In genomic region chr11:88341852-88342251, GRCh38 we compare ENCODE assay signal across 26 cellular contexts. TPM values are rescaled to one million over a fixed set of nuclear protein-coding genes. Genes with fewer than 3 reads are reported as not detected.
A peak's percentile ranks its signal among the peaks of the same experiment; 100 is the strongest.
DNase-seq lines count a peak whose midpoint lies in the region; ATAC-seq and TF ChIP-seq lines count a peak whose summit lies in the region.
"Had no signal": no experiment of that assay in that cellular context is flagged by ENCODE, and none has a peak within 500 bp of the region (broad histone marks: within the 10 kb centered on the region; RNA-seq: fewer than 3 reads in every experiment).

No MANE protein-coding gene starts in this region.

- no peaks in the 10 kb centered on the region for H3K27me3 Mint-ChIP-seq in activated CD8-positive, alpha-beta T cell treated with anti-CD3 and anti-CD28 coated beads for 36 hours
- H3K27me3 Mint-ChIP-seq in stimulated activated naive B cell treated with anti-CD40 and anti-IgM and Interleukin-4, amounts not matched to agents 10 μg/mL and 1 μg/mL and 100 μg/mL, for 72 hours = no peaks in the 10 kb centered on the region
- H3K27me3 Mint-ChIP-seq: dendritic cell treated with granulocyte-macrophage colony-stimulating factor and Interleukin-4, amounts not matched to agents 40 ng/mL and 50 ng/mL, for 4 days; stimulated activated memory B cell treated with anti-CD40 and anti-IgM and Interleukin-4, amounts not matched to agents 10 μg/mL and 1 μg/mL and 100 μg/mL, for 72 hours had no signal

- H3K4me2 ChIP-seq in DOHH2 (ENCODE audit: low read length) = no peak overlapping the region
- H3K4me2 ChIP-seq: PC-9 had no signal

- DNase-seq in GM13976 (ENCODE audit: low spot score) (no peak), islet precursor cell (peak; percentile 58), psoas muscle (no peak), left colon (no peak)
- DNase-seq in activated CD8-positive, alpha-beta T cell treated with anti-CD3 and anti-CD28 coated beads for 36 hours = peak; percentile 22
- DNase-seq in stimulated activated naive B cell treated with anti-CD40 and anti-IgM and Interleukin-4, amounts not matched to agents 10 μg/mL and 1 μg/mL and 100 μg/mL, for 72 hours = no peak
- DNase-seq: activated CD4-positive, alpha-beta T cell treated with anti-CD3 and anti-CD28 coated beads, Interleukin-2, amount 50 U/mL, for 1 hour; activated T-cell treated with anti-CD3 and anti-CD28 coated beads for 4 hours; DMS79 treated with DMSO at 0.1 percent for 48 hours; foreskin melanocyte; hippocampal formation; KBM-7; NCI-H1694 treated with DMSO at 0.1 percent for 48 hours; NCI-H748 treated with DMSO at 0.1 percent for 48 hours; posterior cingulate gyrus; stimulated activated CD4-positive, alpha-beta T cell treated with anti-CD3 and anti-CD28 coated beads, Interleukin-1b, Interleukin-23, amount 100 ng/mL, for 48 hours; T-helper 2 cell had no signal

- CTCF ChIA-PET in activated CD8-positive, alpha-beta T cell treated with anti-CD3 and anti-CD28 coated beads for 36 hours (lab: Charles Lee) = interaction anchor here (3.0 kb wide), 1 partner anchor 12 kb away, joined by 10 read pairs; no protein-coding TSS in a partner anchor

- WGBS in psoas muscle, 3 donors = 65 to 85% (median 72%) methylated on average over 4 of the region's 4 CpGs

- H3K27me3 ChIP-seq in DOHH2 (ENCODE audit: control insufficient read depth, low read length) = no peaks in the 10 kb centered on the region
- H3K27me3 ChIP-seq in psoas muscle (ENCODE audit: insufficient read depth in 3 of 3, low read length in 2 of 3) = no peaks in the 10 kb centered on the region
- H3K27me3 ChIP-seq: breast epithelium, SJSA1 had no signal

- H4K20me1 ChIP-seq in DOHH2 (ENCODE audit: control insufficient read depth, insufficient read depth, low read depth, low read length) = no peaks in the 10 kb centered on the region

- 0 out of 2 replicates have a peak, but pooled peaks cover 3% of the 10 kb centered on the region for H3F3A ChIP-seq in DOHH2 (ENCODE audit: control insufficient read depth, insufficient read depth)

- H3K27ac Mint-ChIP-seq in activated CD8-positive, alpha-beta T cell treated with anti-CD3 and anti-CD28 coated beads for 36 hours = no peak overlapping the region
- H3K27ac Mint-ChIP-seq in stimulated activated naive B cell treated with anti-CD40 and anti-IgM and Interleukin-4, amounts not matched to agents 10 μg/mL and 1 μg/mL and 100 μg/mL, for 72 hours = no peak overlapping the region
- H3K27ac Mint-ChIP-seq: CD14-positive monocyte; stimulated activated memory B cell treated with anti-CD40 and anti-IgM and Interleukin-4, amounts not matched to agents 10 μg/mL and 1 μg/mL and 100 μg/mL, for 72 hours had no signal

- H3K36me3 ChIP-seq in DOHH2 (ENCODE audit: control insufficient read depth, low read length) (no peaks in the 10 kb centered on the region), psoas muscle (ENCODE audit: insufficient read depth in 1 of 2, low read depth in 1 of 2) (no peaks in the 10 kb centered on the region)
- H3K36me3 ChIP-seq: breast epithelium, SJSA1, thoracic aorta had no signal

- intact Hi-C loops in activated CD8-positive, alpha-beta T cell treated with anti-CD3 and anti-CD28 coated beads for 36 hours (cut with micrococcal nuclease) = no loop called here
- intact Hi-C loops in psoas muscle (cut with DNase I) (no loop called here), left colon (cut with DNase I, micrococcal nuclease) (no loop called here)

- H3K36me3 Mint-ChIP-seq in activated CD8-positive, alpha-beta T cell treated with anti-CD3 and anti-CD28 coated beads for 36 hours (ENCODE audit: low read depth) = peaks cover 3% of the 10 kb centered on the region
- no peaks in the 10 kb centered on the region for H3K36me3 Mint-ChIP-seq in stimulated activated naive B cell treated with anti-CD40 and anti-IgM and Interleukin-4, amounts not matched to agents 10 μg/mL and 1 μg/mL and 100 μg/mL, for 72 hours

- no peak for ATAC-seq in activated CD8-positive, alpha-beta T cell treated with anti-CD3 and anti-CD28 coated beads for 36 hours
- ATAC-seq in psoas muscle (no peak), left colon (no peak), HG03442 (IDR thresholded peaks at IDR 0.05; ENCODE audit: unreplicated experiment) (no peak)
- no peak for ATAC-seq in stimulated activated naive B cell treated with anti-CD40 and anti-IgM and Interleukin-4, amounts not matched to agents 10 μg/mL and 1 μg/mL and 100 μg/mL, for 72 hours (replicated peaks)
- ATAC-seq: stimulated activated memory B cell treated with anti-CD40 and anti-IgM and Interleukin-4, amounts not matched to agents 10 μg/mL and 1 μg/mL and 100 μg/mL, for 72 hours had no signal

- no peaks in the 10 kb centered on the region for H3K9me2 ChIP-seq in DOHH2 (replicated peaks; ENCODE audit: control insufficient read depth, low read length)

- TF ChIP-seq CTCF in DOHH2 (IDR thresholded peaks at IDR 0.05; ENCODE audit: low read depth, low read length, poor library complexity, severe bottlenecking) (peak; percentile 25), GM13976 (IDR thresholded peaks at IDR 0.05; ENCODE audit: borderline replicate concordance, control extremely low read depth, extremely low read depth, insufficient read depth, missing control alignments) (peak; percentile 20), psoas muscle (IDR thresholded peaks at IDR 0.05) (no peak)
- no peak for TF ChIP-seq CTCF in activated CD8-positive, alpha-beta T cell treated with anti-CD3 and anti-CD28 coated beads for 36 hours (IDR thresholded peaks at IDR 0.05)

- no peak overlapping the region for H3K4me3 Mint-ChIP-seq in activated CD8-positive, alpha-beta T cell treated with anti-CD3 and anti-CD28 coated beads for 36 hours
- H3K4me3 Mint-ChIP-seq in stimulated activated naive B cell treated with anti-CD40 and anti-IgM and Interleukin-4, amounts not matched to agents 10 μg/mL and 1 μg/mL and 100 μg/mL, for 72 hours = no peak overlapping the region
- H3K4me3 Mint-ChIP-seq: CD14-positive monocyte; dendritic cell treated with granulocyte-macrophage colony-stimulating factor and Interleukin-4, amounts not matched to agents 40 ng/mL and 50 ng/mL, for 4 days; stimulated activated memory B cell treated with anti-CD40 and anti-IgM and Interleukin-4, amounts not matched to agents 10 μg/mL and 1 μg/mL and 100 μg/mL, for 72 hours had no signal

- H3K9me3 ChIP-seq in DOHH2 (ENCODE audit: control insufficient read depth, insufficient read depth, low read length) (no peaks in the 10 kb centered on the region), psoas muscle (no peaks in the 10 kb centered on the region)
- H3K9me3 ChIP-seq: breast epithelium, SJSA1, thoracic aorta had no signal

- peaks cover 18% of the 10 kb centered on the region for H3K79me2 ChIP-seq in DOHH2 (ENCODE audit: control insufficient read depth, low read length)

- H3K4me1 Mint-ChIP-seq in activated CD8-positive, alpha-beta T cell treated with anti-CD3 and anti-CD28 coated beads for 36 hours (ENCODE audit: low read depth) = peaks cover 35% of the 10 kb centered on the region
- peaks cover 10 to 22% of the 10 kb centered on the region in 2 donors for H3K4me1 Mint-ChIP-seq in stimulated activated naive B cell treated with anti-CD40 and anti-IgM and Interleukin-4, amounts not matched to agents 10 μg/mL and 1 μg/mL and 100 μg/mL, for 72 hours

- H3K4me3 ChIP-seq in DOHH2 (ENCODE audit: low read length) (no peak overlapping the region), psoas muscle (no peak overlapping the region)
- H3K4me3 ChIP-seq: breast epithelium, PC-9, SJSA1, thoracic aorta had no signal

- H3K4me1 ChIP-seq in DOHH2 (ENCODE audit: control insufficient read depth, low read length) (peaks cover 12% of the 10 kb centered on the region), psoas muscle (peaks cover 11% of the 10 kb centered on the region)
- H3K4me1 ChIP-seq: breast epithelium, SJSA1 had no signal

- POLR2A ChIA-PET in activated CD8-positive, alpha-beta T cell treated with anti-CD3 and anti-CD28 coated beads for 36 hours (lab: Charles Lee) = no interaction called here

- in situ Hi-C loops in GM13976 (cut with MboI; ENCODE audit: low sequenced_read_pairs, unreplicated experiment) = no loop called here

- no peaks in the 10 kb centered on the region for H3K9me3 Mint-ChIP-seq in activated CD8-positive, alpha-beta T cell treated with anti-CD3 and anti-CD28 coated beads for 36 hours
- no peaks in the 10 kb centered on the region for H3K9me3 Mint-ChIP-seq in stimulated activated naive B cell treated with anti-CD40 and anti-IgM and Interleukin-4, amounts not matched to agents 10 μg/mL and 1 μg/mL and 100 μg/mL, for 72 hours
- H3K9me3 Mint-ChIP-seq: dendritic cell treated with granulocyte-macrophage colony-stimulating factor and Interleukin-4, amounts not matched to agents 40 ng/mL and 50 ng/mL, for 4 days; stimulated activated memory B cell treated with anti-CD40 and anti-IgM and Interleukin-4, amounts not matched to agents 10 μg/mL and 1 μg/mL and 100 μg/mL, for 72 hours had no signal

- H3K27ac ChIP-seq in DOHH2 (ENCODE audit: low read depth, low read length) = no peak overlapping the region
- H3K27ac ChIP-seq in psoas muscle = no peak overlapping the region
- H3K27ac ChIP-seq: breast epithelium, PC-9, SJSA1, thoracic aorta had no signal

RNA-seq across cellular contexts. Expression of gene CTSC, which starts 4.3 kb away (rescaled TPM):
- 10 to 100 TPM; 59.8 to 70.0 TPM for total RNA-seq in activated CD8-positive, alpha-beta T cell treated with anti-CD3 and anti-CD28 coated beads for 36 hours
- 10 to 100 TPM; 10.7 to 47.7 (median 14.8) TPM for total RNA-seq in psoas muscle
- polyA plus RNA-seq in psoas muscle = 10 to 100 TPM; 13.2 to 82.4 (median 16.8) TPM
- 100 to 1,000 TPM in 1 of 2 donors, 10 to 100 TPM in 1; 65.4 to 133 TPM for total RNA-seq in left colon

Comparison
In these comparisons a context has a peak if more than half of its experiments do, and no peak if none do; other contexts are left out.
1. CTCF ChIP-seq: peak in DOHH2 (single experiment) and GM13976 (single experiment); none in activated CD8-positive, alpha-beta T cell treated with anti-CD3 and anti-CD28 coated beads for 36 hours (single experiment) and psoas muscle (single experiment).
2. DNase-seq: peak in activated CD8-positive, alpha-beta T cell treated with anti-CD3 and anti-CD28 coated beads for 36 hours (single experiment) and islet precursor cell (single experiment); none in GM13976 (single experiment), psoas muscle (0 of 2), stimulated activated naive B cell treated with anti-CD40 and anti-IgM and Interleukin-4, amounts not matched to agents 10 μg/mL and 1 μg/mL and 100 μg/mL, for 72 hours (single experiment) and left colon (0 of 2).